In the genomic region with DNA sequence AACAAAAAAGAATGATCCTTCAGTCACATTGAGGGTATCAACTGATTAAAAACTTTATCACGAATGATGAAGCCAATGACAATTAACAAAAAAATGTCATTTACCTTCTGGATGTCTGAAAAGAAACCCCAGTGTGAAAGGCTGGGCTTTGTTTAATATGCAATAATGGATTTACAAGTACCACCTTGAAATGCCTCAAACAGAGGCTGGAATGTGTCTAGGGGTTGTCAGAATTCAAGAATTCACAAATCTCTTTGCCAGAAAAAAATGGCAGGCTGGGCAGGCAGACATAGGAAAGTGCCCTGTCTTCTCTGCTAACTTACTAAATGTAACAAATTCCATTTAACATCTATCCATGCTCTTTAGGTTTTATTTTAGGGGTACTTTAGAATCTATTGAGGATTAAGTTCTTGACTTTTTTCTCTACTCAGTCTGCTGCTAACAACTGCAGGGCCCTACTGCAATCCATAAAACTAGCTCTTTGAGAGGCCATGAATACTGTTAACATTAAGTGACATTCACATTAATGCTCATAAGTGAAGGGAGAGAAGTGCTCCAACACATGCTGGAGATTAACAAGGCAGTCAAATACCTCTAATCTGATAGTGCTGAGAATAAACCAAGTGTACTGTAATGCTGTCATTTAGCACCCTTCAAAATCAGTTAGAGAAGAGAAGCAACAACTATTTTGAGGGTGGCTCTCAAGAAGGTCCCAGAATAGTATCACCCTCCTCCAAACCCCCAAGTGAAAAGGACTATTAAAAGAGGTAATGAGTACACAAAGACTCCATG, we compare ENCODE assay signal across 26 cellular contexts.
"Had no signal": no experiment of that assay in that cellular context is flagged by ENCODE, and none has a peak within 500 bp of the region (broad histone marks: within the 10 kb centered on the region; RNA-seq: fewer than 3 reads in every experiment).

No MANE protein-coding gene starts in this region.

- ATAC-seq: activated T-cell treated with anti-CD3 and anti-CD28 coated beads, Interleukin-2, amount 50 U/mL, for 72 hours; esophagus mucosa; stimulated activated naive B cell treated with anti-CD40 and anti-IgM and Interleukin-4, amounts not matched to agents 10 μg/mL and 1 μg/mL and 100 μg/mL, for 72 hours; upper lobe of right lung had no signal

- H3K27ac Mint-ChIP-seq: activated naive CD8-positive, alpha-beta T cell treated with anti-CD3 and anti-CD28 coated beads for 36 hours; activated T-cell treated with anti-CD3 and anti-CD28 coated beads, Interleukin-2, amount 50 U/mL, for 72 hours; endodermal cell; mesothelial cell of epicardium; nephron progenitor cell; progenitor cell of endocrine pancreas had no signal

- DNase-seq: activated CD4-positive, alpha-beta T cell treated with anti-CD3 and anti-CD28 coated beads for 4 hours; activated CD4-positive, alpha-beta T cell treated with anti-CD3 and anti-CD28 coated beads, Interleukin-2, amount 50 U/mL, for 4 hours; activated effector memory CD4-positive, alpha-beta T cell treated with Interleukin-2 at 50 U/mL for 16 hours; activated naive CD4-positive, alpha-beta T cell treated with Interleukin-2 at 50 U/mL for 16 hours; activated naive CD8-positive, alpha-beta T cell treated with anti-CD3 and anti-CD28 coated beads for 36 hours; activated T-cell treated with anti-CD3 and anti-CD28 coated beads for 4 hours; activated T-cell treated with anti-CD3 and anti-CD28 coated beads, Interleukin-2, amount 50 U/mL, for 72 hours; adrenal gland; brain microvascular endothelial cell; central memory CD4-positive, alpha-beta T cell; endodermal cell; foreskin fibroblast; kidney glomerular epithelial cell; mammary epithelial cell; naive B cell; nephron progenitor cell; ovary; stimulated activated CD4-positive, alpha-beta T cell treated with anti-CD3 and anti-CD28 coated beads, Interleukin-2, amount 100 ng/mL, for 24 hours; stimulated activated naive B cell treated with anti-CD40 and anti-IgM and Interleukin-4, amounts not matched to agents 10 μg/mL and 1 μg/mL and 100 μg/mL, for 72 hours; stomach; T-helper 9 cell; thyroid gland; upper lobe of right lung had no signal

- H3K9me3 Mint-ChIP-seq: activated naive CD8-positive, alpha-beta T cell treated with anti-CD3 and anti-CD28 coated beads for 36 hours; activated T-cell treated with anti-CD3 and anti-CD28 coated beads, Interleukin-2, amount 50 U/mL, for 72 hours; endodermal cell; mesothelial cell of epicardium; naive B cell; nephron progenitor cell; stimulated activated naive B cell treated with anti-CD40 and anti-IgM and Interleukin-4, amounts not matched to agents 10 μg/mL and 1 μg/mL and 100 μg/mL, for 72 hours had no signal
